ENCODE assay signal across 20 cellular contexts in genomic region chr9:3835393-3835792, GRCh38.
A peak's percentile ranks its signal among the peaks of the same experiment; 100 is the strongest.
DNase-seq lines count a peak whose midpoint lies in the region; ATAC-seq, FAIRE-seq and TF ChIP-seq lines count a peak whose summit lies in the region.
"Had no signal": no experiment of that assay in that cellular context is flagged by ENCODE, and none has a peak within 500 bp of the region (broad histone marks: within the 10 kb centered on the region; RNA-seq: fewer than 3 reads in every experiment).

No MANE protein-coding gene starts in this region.

- H3K36me3 Mint-ChIP-seq in glutamatergic neuron (ENCODE audit: unreplicated experiment), result no peaks in the 10 kb centered on the region
- H3K36me3 Mint-ChIP-seq: CD8-positive, alpha-beta memory T cell had no signal

- H4K8ac ChIP-seq in mesendoderm (ENCODE audit: low read depth, low read length), result no peak overlapping the region

- TF ChIP-seq CTCF in bronchial epithelial cell (IDR thresholded peaks at IDR 0.05; ENCODE audit: insufficient read depth, low read length, severe bottlenecking) (no peak), glutamatergic neuron (IDR thresholded peaks at IDR 0.05; ENCODE audit: partially characterized antibody, unreplicated experiment) (no peak)

- H3K27ac ChIP-seq in mesendoderm (ENCODE audit: low read depth, low read length), result no peak overlapping the region
- H3K27ac ChIP-seq: BLaER1, C4-2B had no signal

- peak; percentile 64 for DNase-seq in bronchial epithelial cell (ENCODE audit: low read depth)
- peak; percentile 28 for DNase-seq in mesendoderm
- DNase-seq in glutamatergic neuron, result no peak
- DNase-seq: CD4-positive, alpha-beta T cell; CD8-positive, alpha-beta memory T cell; DMS 273 treated with DMSO at 0.1 percent for 48 hours; DMS79; EL; GDM1; GOT3 had no signal

- FAIRE-seq in bronchial epithelial cell (lab: Jason Lieb, UNC), result no peak
- FAIRE-seq: D721Med, GM12878, H54 had no signal

- no peaks in the 10 kb centered on the region for H3K4me1 Mint-ChIP-seq in glutamatergic neuron (ENCODE audit: low read depth, unreplicated experiment)
- H3K4me1 Mint-ChIP-seq: B cell; CD8-positive, alpha-beta memory T cell had no signal

- H3K4me1 ChIP-seq in mesendoderm (ENCODE audit: control insufficient read depth, low read depth, low read length), result no peaks in the 10 kb centered on the region

- no peak overlapping the region for H3K4ac ChIP-seq in mesendoderm (ENCODE audit: low read depth, low read length)

- H3K9ac ChIP-seq in mesendoderm (ENCODE audit: low read length), result no peak overlapping the region
- H3K9ac ChIP-seq: BLaER1 had no signal

- no peak overlapping the region for H2BK15ac ChIP-seq in mesendoderm (replicated peaks; ENCODE audit: low read depth)

- H3K36me3 ChIP-seq in bronchial epithelial cell (ENCODE audit: control insufficient read depth, insufficient read depth, low read length) (no peaks in the 10 kb centered on the region), mesendoderm (ENCODE audit: control insufficient read depth, insufficient read depth, low read length) (no peaks in the 10 kb centered on the region)
- H3K36me3 ChIP-seq: BLaER1, HAP-1 had no signal

- H2AK5ac ChIP-seq in mesendoderm (ENCODE audit: low read length), result no peak overlapping the region

- H3K27me3 ChIP-seq in bronchial epithelial cell (ENCODE audit: control insufficient read depth, insufficient read depth, low read length) (no peaks in the 10 kb centered on the region), mesendoderm (ENCODE audit: insufficient read depth, low read length, poor library complexity) (no peaks in the 10 kb centered on the region)
- H3K27me3 ChIP-seq: BLaER1 had no signal

- H3K79me1 ChIP-seq in mesendoderm (ENCODE audit: low read length), result no peaks in the 10 kb centered on the region

- H3K18ac ChIP-seq in mesendoderm (ENCODE audit: low read length), result no peak overlapping the region

- no peak overlapping the region for H3K4me3 Mint-ChIP-seq in glutamatergic neuron (ENCODE audit: unreplicated experiment)
- H3K4me3 Mint-ChIP-seq: B cell; CD4-positive, alpha-beta T cell; CD8-positive, alpha-beta memory T cell had no signal

- H4K5ac ChIP-seq in mesendoderm (ENCODE audit: low read length), result no peak overlapping the region

- no peak overlapping the region for H3K4me3 ChIP-seq in bronchial epithelial cell (ENCODE audit: low read depth, low read length)
- no peak overlapping the region for H3K4me3 ChIP-seq in mesendoderm (ENCODE audit: low read length)
- H3K4me3 ChIP-seq: BLaER1, GM12878, HAP-1 had no signal

- no peaks in the 10 kb centered on the region for H3K9me3 Mint-ChIP-seq in glutamatergic neuron (ENCODE audit: unreplicated experiment)
- H3K9me3 Mint-ChIP-seq: CD4-positive, alpha-beta T cell; CD8-positive, alpha-beta memory T cell had no signal

- ATAC-seq in esophagus mucosa (peak; percentile 85), GM18868 (IDR thresholded peaks at IDR 0.05; ENCODE audit: unreplicated experiment) (no peak), GM21717 (IDR thresholded peaks at IDR 0.05; ENCODE audit: unreplicated experiment) (no peak)
- ATAC-seq: GM12878 had no signal

- no peak overlapping the region for H2BK120ac ChIP-seq in mesendoderm (ENCODE audit: low read depth, low read length)

- H3K27ac Mint-ChIP-seq in glutamatergic neuron (ENCODE audit: unreplicated experiment), result no peak overlapping the region
- H3K27ac Mint-ChIP-seq: B cell; CD4-positive, alpha-beta T cell; CD8-positive, alpha-beta memory T cell had no signal

- no peak overlapping the region for H2BK5ac ChIP-seq in mesendoderm (ENCODE audit: low read length)

- no peak overlapping the region for H3K56ac ChIP-seq in mesendoderm (ENCODE audit: low read length)

- H3K4me2 ChIP-seq in mesendoderm (ENCODE audit: low read length), result no peak overlapping the region
- H3K4me2 ChIP-seq: BLaER1 had no signal

- no peak overlapping the region for H3K23ac ChIP-seq in mesendoderm (ENCODE audit: low read length)

- H3K27me3 Mint-ChIP-seq in glutamatergic neuron (ENCODE audit: unreplicated experiment), result no peaks in the 10 kb centered on the region
- H3K27me3 Mint-ChIP-seq: CD4-positive, alpha-beta T cell had no signal

- H3K79me2 ChIP-seq in mesendoderm (ENCODE audit: control insufficient read depth, insufficient read depth, low read length), result no peaks in the 10 kb centered on the region
